Comparison of ENCODE assay signal across 10 cellular contexts in the genomic region with DNA sequence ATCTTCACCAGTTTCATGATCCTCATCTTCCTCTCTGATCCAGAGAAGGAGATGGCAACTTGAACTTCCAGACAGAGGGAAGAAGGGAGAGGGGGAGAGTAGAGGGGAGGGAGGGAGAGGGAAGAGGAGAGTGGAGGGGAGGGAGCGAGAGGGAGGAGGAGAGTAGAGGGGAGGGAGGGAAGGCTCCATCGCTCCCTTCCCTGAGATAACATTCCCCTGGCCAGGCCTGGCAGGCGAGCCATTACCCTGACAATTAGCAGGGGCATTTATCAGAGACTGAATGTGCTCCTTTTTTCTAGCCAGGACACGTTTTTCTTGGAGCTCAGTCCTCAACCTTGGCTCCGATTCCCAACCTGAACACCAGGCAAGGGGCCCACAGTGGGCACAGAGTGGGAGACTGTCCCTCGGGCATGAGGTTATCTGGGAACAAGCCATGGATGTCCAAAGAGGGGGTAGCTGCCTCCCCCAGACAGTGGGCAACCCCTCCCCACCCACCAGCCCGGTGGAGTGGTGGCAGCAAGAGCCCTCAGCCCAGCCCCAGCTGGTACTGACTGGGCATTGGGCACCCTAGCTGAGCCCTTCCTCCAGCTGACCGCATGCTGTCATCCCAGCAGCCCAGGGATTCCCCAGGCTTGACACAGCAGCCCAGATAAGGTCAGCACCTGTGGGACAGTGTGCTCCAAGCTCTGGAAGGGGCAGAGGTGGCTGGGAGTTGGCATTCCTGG.
DNase-seq lines count a peak whose midpoint lies in the region; ATAC-seq and TF ChIP-seq lines count a peak whose summit lies in the region.
"Had no signal": no experiment of that assay in that cellular context is flagged by ENCODE, and none has a peak within 500 bp of the region (broad histone marks: within the 10 kb centered on the region; RNA-seq: fewer than 3 reads in every experiment).

No MANE protein-coding gene starts in this region.

- H3K9me3 ChIP-seq in RWPE2 (ENCODE audit: severe bottlenecking) (no peaks in the 10 kb centered on the region), muscle layer of duodenum (ENCODE audit: control insufficient read depth in 1 of 2, low read length in 2 of 2) (no peaks in the 10 kb centered on the region), upper lobe of left lung (no peaks in the 10 kb centered on the region)

- WGBS in upper lobe of left lung, 2 donors = 37% methylated on average over 6 to 7 of the region's 8 CpGs

- no peak overlapping the region for H3K4me3 ChIP-seq in RWPE2 (ENCODE audit: severe bottlenecking)
- peak overlapping the region in 1 of 2 donors; percentile 30 for H3K4me3 ChIP-seq in muscle layer of duodenum (ENCODE audit: low read depth in 1 of 2, low read length in 2 of 2)
- H3K4me3 ChIP-seq in upper lobe of left lung = no peak overlapping the region

- H3K27ac ChIP-seq in RWPE2 (ENCODE audit: poor library complexity, severe bottlenecking) (no peak overlapping the region), muscle layer of duodenum (ENCODE audit: low read length) (peak overlapping the region; percentile 95), upper lobe of left lung (peak overlapping the region; percentile 89 to 99 (median 92))

- intact Hi-C loops in Right ventricle myocardium superior (cut with DNase I) = no loop called here

- H3K36me3 ChIP-seq in RWPE2 (ENCODE audit: low read depth) (no peaks in the 10 kb centered on the region), muscle layer of duodenum (ENCODE audit: control insufficient read depth in 1 of 2, insufficient read depth in 2 of 2, low read length in 2 of 2) (peaks cover 4 to 5% of the 10 kb centered on the region in 2 donors), upper lobe of left lung (peaks cover 0 to 33% (median 0%) of the 10 kb centered on the region in 4 donors)

- DNase-seq in RWPE2 (ENCODE audit: low spot score) (no peak), Right ventricle myocardium superior (peak; percentile 77), upper lobe of left lung (peak in 1 of 2 donors; percentile 77), NCI-H1436 (lab: John Stamatoyannopoulos, UW) (no peak)
- DNase-seq in activated CD4-positive, alpha-beta T cell treated with anti-CD3 and anti-CD28 coated beads, Interleukin-2, amount 50 U/mL, for 48 hours = no peak
- DNase-seq: DMS53, NCI-H2171 treated with DMSO at 0.1 percent for 48 hours, T-helper 1 cell had no signal

- no peak for TF ChIP-seq CTCF in RWPE2 (IDR thresholded peaks at IDR 0.05; ENCODE audit: poor library complexity, severe bottlenecking)
- TF ChIP-seq CTCF in upper lobe of left lung (IDR thresholded peaks at IDR 0.05) = no peak

- H3K4me1 ChIP-seq in RWPE2 (ENCODE audit: insufficient read depth, poor library complexity, severe bottlenecking) (peaks cover 17% of the 10 kb centered on the region), muscle layer of duodenum (ENCODE audit: control insufficient read depth in 1 of 2, insufficient read depth in 2 of 2, low read length in 2 of 2) (peaks cover 22 to 96% of the 10 kb centered on the region in 2 donors), upper lobe of left lung (peaks cover 87 to 100% (median 93%) of the 10 kb centered on the region in 4 donors)

- TF ChIP-seq EP300 in upper lobe of left lung (IDR thresholded peaks at IDR 0.05) = no peak

- peak; percentile 26; the same call in 1 of the 3 replicates for ATAC-seq in RWPE2 (ENCODE audit: low read depth)
- peak; percentile 67 for ATAC-seq in Right ventricle myocardium superior (ENCODE audit: poor library complexity)
- peak in 1 of 2 donors; percentile 9 for ATAC-seq in upper lobe of left lung (ENCODE audit: low FRiP score in 2 of 2)
- ATAC-seq in HG03135 (IDR thresholded peaks at IDR 0.05; ENCODE audit: unreplicated experiment) = no peak

- H3K27me3 ChIP-seq in RWPE2 (ENCODE audit: insufficient read depth, poor library complexity, severe bottlenecking) (no peaks in the 10 kb centered on the region), muscle layer of duodenum (ENCODE audit: low read depth, low read length) (no peaks in the 10 kb centered on the region), upper lobe of left lung (no peaks in the 10 kb centered on the region)

- no peak for TF ChIP-seq POLR2A in upper lobe of left lung (IDR thresholded peaks at IDR 0.05)
